8 cellular contexts compared by ENCODE assay signal in genomic region chr17:1197781-1198490, GRCh38. TPM values are rescaled to one million over a fixed set of nuclear protein-coding genes. Genes with fewer than 3 reads are reported as not detected.
DNase-seq lines count a peak whose midpoint lies in the region; ATAC-seq, FAIRE-seq and TF ChIP-seq lines count a peak whose summit lies in the region.

No MANE protein-coding gene starts in this region.

- H3K4me3 ChIP-seq in BE2C (ENCODE audit: low read depth, low read length) (no peak overlapping the region), prostate gland (no peak overlapping the region)

- intact Hi-C loops in natural killer cell (cut with micrococcal nuclease) (loop anchor here (2.0 kb wide), 1 partner anchor 77 kb away; no protein-coding TSS in a partner anchor), prostate gland (cut with DNase I) (no loop called here)

- H3K4me1 Mint-ChIP-seq in T-helper 1 cell treated with Interleukin-12 subunit alpha and Interleukin-12 subunit beta and Interleukin-4 antibody, amounts not matched to agents 30 μg/mL and 1 μg/mL, for 36 hours (ENCODE audit: low read depth) = peaks cover 30% of the 10 kb centered on the region
- peaks cover 58 to 68% of the 10 kb centered on the region in 2 donors for H3K4me1 Mint-ChIP-seq in natural killer cell

- H3K4me3 Mint-ChIP-seq in T-helper 1 cell treated with Interleukin-12 subunit alpha and Interleukin-12 subunit beta and Interleukin-4 antibody, amounts not matched to agents 30 μg/mL and 1 μg/mL, for 36 hours = peak overlapping the region; percentile 56
- H3K4me3 Mint-ChIP-seq in natural killer cell = peak overlapping the region; percentile 80

- H3K36me3 ChIP-seq in BE2C = no peaks in the 10 kb centered on the region
- no peaks in the 10 kb centered on the region for H3K36me3 ChIP-seq in prostate gland

- FAIRE-seq in GM18507 (lab: Jason Lieb, UNC) = peak; percentile 99

- peak; percentile 80 for DNase-seq in GM18507 (ENCODE audit: extremely low spot score, insufficient read length, low read depth)
- DNase-seq in central memory CD4-positive, alpha-beta T cell = peak; percentile 68
- peak; percentile 75 for DNase-seq in natural killer cell
- no peak for DNase-seq in iPS-NIHi11 (ENCODE audit: low spot score)
- no peak for DNase-seq in BE2C
- no peak for DNase-seq in prostate gland (ENCODE audit: low spot score)

- TF ChIP-seq CTCF in natural killer cell (IDR thresholded peaks at IDR 0.05) = no peak
- no peak for TF ChIP-seq CTCF in BE2C (IDR thresholded peaks at IDR 0.05; ENCODE audit: low read depth, low read length)
- TF ChIP-seq CTCF in prostate gland (IDR thresholded peaks at IDR 0.05) = no peak

- ATAC-seq in HG02943 (IDR thresholded peaks at IDR 0.05; ENCODE audit: low read depth, unreplicated experiment) (peak; percentile 66), natural killer cell (peak; percentile 45 to 77 (median 69))

- H3K4me1 ChIP-seq in BE2C (no peaks in the 10 kb centered on the region), prostate gland (replicated peaks) (no peaks in the 10 kb centered on the region)

- H3K9me3 Mint-ChIP-seq in T-helper 1 cell treated with Interleukin-12 subunit alpha and Interleukin-12 subunit beta and Interleukin-4 antibody, amounts not matched to agents 30 μg/mL and 1 μg/mL, for 36 hours = no peaks in the 10 kb centered on the region
- no peaks in the 10 kb centered on the region for H3K9me3 Mint-ChIP-seq in natural killer cell

- peak overlapping the region; percentile 77 for H3K27ac Mint-ChIP-seq in T-helper 1 cell treated with Interleukin-12 subunit alpha and Interleukin-12 subunit beta and Interleukin-4 antibody, amounts not matched to agents 30 μg/mL and 1 μg/mL, for 36 hours
- peak overlapping the region; percentile 82 to 90 for H3K27ac Mint-ChIP-seq in natural killer cell

- H3K27me3 Mint-ChIP-seq in T-helper 1 cell treated with Interleukin-12 subunit alpha and Interleukin-12 subunit beta and Interleukin-4 antibody, amounts not matched to agents 30 μg/mL and 1 μg/mL, for 36 hours (ENCODE audit: low read depth) = no peaks in the 10 kb centered on the region
- H3K27me3 Mint-ChIP-seq in natural killer cell (ENCODE audit: low read depth in 2 of 2) = no peaks in the 10 kb centered on the region

- TF ChIP-seq POLR2A in prostate gland (IDR thresholded peaks at IDR 0.05) = no peak

- H3K9me3 ChIP-seq in BE2C (no peaks in the 10 kb centered on the region), prostate gland (no peaks in the 10 kb centered on the region)

- peaks cover 1% of the 10 kb centered on the region for H3K36me3 Mint-ChIP-seq in T-helper 1 cell treated with Interleukin-12 subunit alpha and Interleukin-12 subunit beta and Interleukin-4 antibody, amounts not matched to agents 30 μg/mL and 1 μg/mL, for 36 hours (ENCODE audit: low read depth)
- H3K36me3 Mint-ChIP-seq in natural killer cell = no peaks in the 10 kb centered on the region

- 41% methylated on average over 15 of the region's 17 CpGs for WGBS in prostate gland

- H3K27ac ChIP-seq in prostate gland = no peak overlapping the region

- H3K27me3 ChIP-seq in BE2C (peaks cover 9% of the 10 kb centered on the region), prostate gland (replicated peaks; ENCODE audit: insufficient read depth) (no peaks in the 10 kb centered on the region)

RNA-seq across cellular contexts. Expression of gene ABR, which starts 18.2 kb away (rescaled TPM):
- total RNA-seq in natural killer cell (100 to 1,000 TPM; 155 to 215 (median 163) TPM), prostate gland (10 to 100 TPM; 80.7 to 82.7 TPM)
- polyA plus RNA-seq in BE2C (2012; ENCODE audit: insufficient read depth, insufficient read length, low read depth) = 34.7 TPM

Comparison
In these comparisons a context has a peak if more than half of its experiments do, and no peak if none do; other contexts are left out.
1. DNase-seq: peak in GM18507 (single experiment), central memory CD4-positive, alpha-beta T cell (single experiment) and natural killer cell (single experiment); none in iPS-NIHi11 (single experiment), BE2C (single experiment) and prostate gland (single experiment).